In the genomic region with DNA sequence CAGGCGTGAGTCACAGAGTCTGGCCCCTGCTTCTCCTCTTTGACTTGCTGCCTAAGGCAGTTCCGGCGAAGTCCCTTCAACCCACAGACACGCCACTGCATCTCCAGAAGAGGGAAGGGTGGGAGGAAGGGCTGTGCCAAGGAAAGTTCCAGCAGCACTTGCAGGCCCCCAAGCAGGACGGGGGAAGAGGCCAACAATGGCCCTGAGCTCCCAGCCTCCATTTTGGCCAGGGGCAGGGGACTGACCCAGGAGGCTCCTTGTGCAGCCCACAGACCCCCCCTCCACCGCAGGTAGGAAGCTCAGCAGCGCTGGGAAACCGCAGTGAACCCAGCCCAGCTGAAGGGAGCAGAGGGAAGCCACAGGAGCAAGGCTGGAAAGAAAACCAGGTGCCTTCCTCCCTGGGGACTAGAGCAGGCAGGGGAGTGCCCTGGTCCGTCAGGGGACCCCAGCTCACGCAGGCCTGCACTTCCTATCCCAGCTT, we compare ENCODE assay signal across 10 cellular contexts. TPM values are rescaled to one million over a fixed set of nuclear protein-coding genes. Genes with fewer than 3 reads are reported as not detected.
DNase-seq lines count a peak whose midpoint lies in the region; ATAC-seq and TF ChIP-seq lines count a peak whose summit lies in the region.
"Had no signal": no experiment of that assay in that cellular context is flagged by ENCODE, and none has a peak within 500 bp of the region (broad histone marks: within the 10 kb centered on the region; RNA-seq: fewer than 3 reads in every experiment).

No MANE protein-coding gene starts in this region.

- peaks cover 10 to 74% of the 10 kb centered on the region in 2 experiments for H3K4me1 ChIP-seq in SK-N-SH (ENCODE audit: control insufficient read depth in 1 of 2, insufficient read depth in 2 of 2, low read depth in 1 of 2, low read length in 1 of 2)
- peaks cover 15% of the 10 kb centered on the region for H3K4me1 ChIP-seq in smooth muscle cell (ENCODE audit: low read depth)

- H3K27ac Mint-ChIP-seq in T-helper 2 cell treated with Interferon-gamma antibody and Interleukin-4, amounts not matched to agents 5 μg/mL and 100 μg/mL, for 36 hours, result peak overlapping the region; percentile 89

- H4K20me1 ChIP-seq in SK-N-SH (ENCODE audit: insufficient read depth) (0 out of 2 replicates have a peak, but pooled peaks cover 18% of the 10 kb centered on the region), smooth muscle cell (ENCODE audit: low read depth) (peaks cover 78% of the 10 kb centered on the region)

- H3K9ac ChIP-seq in SK-N-SH, result no peak overlapping the region
- peak overlapping the region; percentile 57 for H3K9ac ChIP-seq in smooth muscle cell (ENCODE audit: low read depth)

- no peak for DNase-seq in SK-N-SH
- DNase-seq in T-helper 2 cell treated with Interferon-gamma antibody and Interleukin-4, amounts not matched to agents 5 μg/mL and 100 μg/mL, for 36 hours (ENCODE audit: low spot score), result peak; percentile 23
- DNase-seq in fibroblast of pulmonary artery (ENCODE audit: low read depth), result peak; percentile 41
- no peak for DNase-seq in smooth muscle cell (lab: John Stamatoyannopoulos, UW; ENCODE audit: unreplicated experiment)
- no peak for DNase-seq in NAMALWA (ENCODE audit: low spot score)
- no peak for DNase-seq in hypothalamus (lab: John Stamatoyannopoulos, UW)
- DNase-seq: NCI-H1930 had no signal

- ATAC-seq in SK-N-SH treated with all-trans-retinoic acid at 6 μM for 48 hours (no peak), HG03565 (IDR thresholded peaks at IDR 0.05; ENCODE audit: unreplicated experiment) (no peak)

- peak overlapping the region; percentile 69 to 79; a peak in 3 of 4 replicates for H3K27ac ChIP-seq in SK-N-SH (ENCODE audit: low read depth in 2 of 2, low read length in 1 of 2)
- peak overlapping the region; percentile 76 for H3K27ac ChIP-seq in smooth muscle cell (ENCODE audit: low read depth)

- no peak for TF ChIP-seq EP300 in SK-N-SH (IDR thresholded peaks at IDR 0.05; ENCODE audit: borderline replicate concordance in 1 of 2, low read depth in 1 of 2, low read length in 1 of 2)

- peaks cover 4% of the 10 kb centered on the region for H3F3A ChIP-seq in SK-N-SH (replicated peaks; ENCODE audit: insufficient read depth)
- H3F3A ChIP-seq in smooth muscle cell (ENCODE audit: low read depth), result peaks cover 6% of the 10 kb centered on the region

- CTCF ChIA-PET in SK-N-SH (lab: Yijun Ruan, JAX), result interaction anchor here (0.8 to 11.1 kb wide), 23 partner anchors 7 to 120 kb away, joined by 3 to 123 read pairs (median 5); partner anchors contain the start of gene ACOT7

- 100% methylated on average over 1 of the region's 10 CpGs for WGBS in SK-N-SH (ENCODE audit: low lambda C conversion rate)
- 47% methylated on average over 10 of the region's 10 CpGs for WGBS in smooth muscle cell (ENCODE audit: low lambda C conversion rate)

- H3K4me2 ChIP-seq in SK-N-SH (no peak overlapping the region), smooth muscle cell (peak overlapping the region; percentile 72)

- H3K4me3 Mint-ChIP-seq in T-helper 2 cell treated with Interferon-gamma antibody and Interleukin-4, amounts not matched to agents 5 μg/mL and 100 μg/mL, for 36 hours, result peak overlapping the region; percentile 81

- H3K4me1 Mint-ChIP-seq in T-helper 2 cell treated with Interferon-gamma antibody and Interleukin-4, amounts not matched to agents 5 μg/mL and 100 μg/mL, for 36 hours (ENCODE audit: low read depth), result peaks cover 32% of the 10 kb centered on the region

- POLR2A ChIA-PET in SK-N-SH (lab: Yijun Ruan, JAX), result interaction anchor here (1.2 kb wide), 2 partner anchors 8 to 9 kb away, joined by 3 read pairs; no protein-coding TSS in a partner anchor

- no peak for TF ChIP-seq CTCF in SK-N-SH (IDR thresholded peaks at IDR 0.05)
- no peak for TF ChIP-seq CTCF in fibroblast of pulmonary artery (IDR thresholded peaks at IDR 0.05; ENCODE audit: low read length, missing control alignments)
- TF ChIP-seq CTCF in smooth muscle cell (IDR thresholded peaks at IDR 0.05; ENCODE audit: borderline replicate concordance, insufficient read depth, poor library complexity, severe bottlenecking), result no peak

- H3K27me3 ChIP-seq in SK-N-SH (ENCODE audit: insufficient read depth) (no peaks in the 10 kb centered on the region), smooth muscle cell (ENCODE audit: low read depth) (no peaks in the 10 kb centered on the region)

- no peak overlapping the region for H2AFZ ChIP-seq in SK-N-SH (ENCODE audit: low read depth)
- H2AFZ ChIP-seq in smooth muscle cell (ENCODE audit: low read depth), result no peak overlapping the region

- H3K9me3 ChIP-seq in SK-N-SH, result no peaks in the 10 kb centered on the region
- H3K9me3 ChIP-seq in smooth muscle cell (replicated peaks; ENCODE audit: low read depth), result no peaks in the 10 kb centered on the region

- H3K36me3 ChIP-seq in SK-N-SH (replicated peaks in 1 of 2; ENCODE audit: control insufficient read depth in 1 of 2, insufficient read depth in 2 of 2, low read length in 1 of 2) (no peaks in the 10 kb centered on the region), smooth muscle cell (ENCODE audit: low read depth) (no peaks in the 10 kb centered on the region)

- no peak for TF ChIP-seq RAD21 in SK-N-SH (IDR thresholded peaks at IDR 0.05; ENCODE audit: low read length)

- no peaks in the 10 kb centered on the region for H3K27me3 Mint-ChIP-seq in T-helper 2 cell treated with Interferon-gamma antibody and Interleukin-4, amounts not matched to agents 5 μg/mL and 100 μg/mL, for 36 hours (ENCODE audit: low read depth)

- H3K4me3 ChIP-seq in SK-N-SH (ENCODE audit: low read depth in 2 of 2, low read length in 1 of 2) (no peak overlapping the region), fibroblast of pulmonary artery (replicated peaks; ENCODE audit: low read depth, low read length) (no peak overlapping the region), smooth muscle cell (no peak overlapping the region)

- no peaks in the 10 kb centered on the region for H3K36me3 Mint-ChIP-seq in T-helper 2 cell treated with Interferon-gamma antibody and Interleukin-4, amounts not matched to agents 5 μg/mL and 100 μg/mL, for 36 hours (ENCODE audit: low read depth)

- H3K9me3 Mint-ChIP-seq in T-helper 2 cell treated with Interferon-gamma antibody and Interleukin-4, amounts not matched to agents 5 μg/mL and 100 μg/mL, for 36 hours, result no peaks in the 10 kb centered on the region
- H3K9me3 Mint-ChIP-seq: T-helper 1 cell treated with Interleukin-12 subunit alpha and Interleukin-12 subunit beta and Interleukin-4 antibody, amounts not matched to agents 30 μg/mL and 1 μg/mL, for 36 hours had no signal

- no peaks in the 10 kb centered on the region for H3K9me2 ChIP-seq in SK-N-SH

- peaks cover 59% of the 10 kb centered on the region; the same call in 1 of the 2 replicates for H3K79me2 ChIP-seq in SK-N-SH (ENCODE audit: insufficient read depth)
- no peaks in the 10 kb centered on the region for H3K79me2 ChIP-seq in smooth muscle cell (ENCODE audit: low read depth)

TF ChIP-seq in SK-N-SH, 30 proteins besides CTCF, POLR2A, EP300 and RAD21 (continues in another document):
- TF ChIP-seq TCF12 (IDR thresholded peaks at IDR 0.05), result no peak

TF ChIP-seq in SK-N-SH treated with all-trans-retinoic acid at 6 μM for 48 hours, 23 proteins besides CTCF, POLR2A, EP300 and RAD21:
- TF ChIP-seq, protein P1, sequence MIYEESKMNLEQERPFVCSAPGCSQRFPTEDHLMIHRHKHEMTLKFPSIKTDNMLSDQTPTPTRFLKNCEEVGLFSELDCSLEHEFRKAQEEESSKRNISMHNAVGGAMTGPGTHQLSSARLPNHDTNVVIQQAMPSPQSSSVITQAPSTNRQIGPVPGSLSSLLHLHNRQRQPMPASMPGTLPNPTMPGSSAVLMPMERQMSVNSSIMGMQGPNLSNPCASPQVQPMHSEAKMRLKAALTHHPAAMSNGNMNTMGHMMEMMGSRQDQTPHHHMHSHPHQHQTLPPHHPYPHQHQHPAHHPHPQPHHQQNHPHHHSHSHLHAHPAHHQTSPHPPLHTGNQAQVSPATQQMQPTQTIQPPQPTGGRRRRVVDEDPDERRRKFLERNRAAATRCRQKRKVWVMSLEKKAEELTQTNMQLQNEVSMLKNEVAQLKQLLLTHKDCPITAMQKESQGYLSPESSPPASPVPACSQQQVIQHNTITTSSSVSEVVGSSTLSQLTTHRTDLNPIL (CRISPR knock-in tag; IDR thresholded peaks at IDR 0.05; ENCODE audit: low read depth), result no peak
- TF ChIP-seq ZNF70 (CRISPR knock-in tag; IDR thresholded peaks at IDR 0.05) (no peak), SNAI2 (CRISPR knock-in tag; IDR thresholded peaks at IDR 0.05) (no peak), CSDC2 (CRISPR knock-in tag; IDR thresholded peaks at IDR 0.05) (no peak)
- TF ChIP-seq, protein P2, sequence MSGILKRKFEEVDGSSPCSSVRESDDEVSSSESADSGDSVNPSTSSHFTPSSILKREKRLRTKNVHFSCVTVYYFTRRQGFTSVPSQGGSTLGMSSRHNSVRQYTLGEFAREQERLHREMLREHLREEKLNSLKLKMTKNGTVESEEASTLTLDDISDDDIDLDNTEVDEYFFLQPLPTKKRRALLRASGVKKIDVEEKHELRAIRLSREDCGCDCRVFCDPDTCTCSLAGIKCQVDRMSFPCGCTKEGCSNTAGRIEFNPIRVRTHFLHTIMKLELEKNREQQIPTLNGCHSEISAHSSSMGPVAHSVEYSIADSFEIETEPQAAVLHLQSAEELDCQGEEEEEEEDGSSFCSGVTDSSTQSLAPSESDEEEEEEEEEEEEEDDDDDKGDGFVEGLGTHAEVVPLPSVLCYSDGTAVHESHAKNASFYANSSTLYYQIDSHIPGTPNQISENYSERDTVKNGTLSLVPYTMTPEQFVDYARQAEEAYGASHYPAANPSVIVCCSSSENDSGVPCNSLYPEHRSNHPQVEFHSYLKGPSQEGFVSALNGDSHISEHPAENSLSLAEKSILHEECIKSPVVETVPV (CRISPR knock-in tag; IDR thresholded peaks at IDR 0.05), result no peak
- TF ChIP-seq, protein P3, sequence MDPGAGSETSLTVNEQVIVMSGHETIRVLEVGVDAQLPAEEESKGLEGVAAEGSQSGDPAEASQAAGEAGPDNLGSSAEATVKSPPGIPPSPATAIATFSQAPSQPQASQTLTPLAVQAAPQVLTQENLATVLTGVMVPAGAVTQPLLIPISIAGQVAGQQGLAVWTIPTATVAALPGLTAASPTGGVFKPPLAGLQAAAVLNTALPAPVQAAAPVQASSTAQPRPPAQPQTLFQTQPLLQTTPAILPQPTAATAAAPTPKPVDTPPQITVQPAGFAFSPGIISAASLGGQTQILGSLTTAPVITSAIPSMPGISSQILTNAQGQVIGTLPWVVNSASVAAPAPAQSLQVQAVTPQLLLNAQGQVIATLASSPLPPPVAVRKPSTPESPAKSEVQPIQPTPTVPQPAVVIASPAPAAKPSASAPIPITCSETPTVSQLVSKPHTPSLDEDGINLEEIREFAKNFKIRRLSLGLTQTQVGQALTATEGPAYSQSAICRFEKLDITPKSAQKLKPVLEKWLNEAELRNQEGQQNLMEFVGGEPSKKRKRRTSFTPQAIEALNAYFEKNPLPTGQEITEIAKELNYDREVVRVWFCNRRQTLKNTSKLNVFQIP (CRISPR knock-in tag; IDR thresholded peaks at IDR 0.05; ENCODE audit: borderline replicate concordance, low read depth), result no peak
TF ChIP-seq in SK-N-SH treated with all-trans-retinoic acid at 6 μM for 48 hours: peak in this region for 0.

RNA-seq across cellular contexts. Expression of gene ACOT7, which starts 35.4 kb away (rescaled TPM):
- polyA plus RNA-seq in SK-N-SH (2012; rRNA removed) (225 and 289 TPM in 2 replicates), smooth muscle cell (53.6 and 53.8 TPM in 2 replicates)
- 134 and 197 TPM in 2 replicates for polyA plus RNA-seq in SK-N-SH (2012; cell fraction: cytosol; rRNA removed)
- polyA plus RNA-seq in SK-N-SH (2012; cell fraction: nucleus; rRNA removed), result 168 and 199 TPM in 2 replicates
- total RNA-seq in smooth muscle cell, result 16.4 and 19.5 TPM in 2 replicates

Comparison
In these comparisons a context has a peak if more than half of its experiments do, and no peak if none do; other contexts are left out.
1. DNase-seq: peak in T-helper 2 cell treated with Interferon-gamma antibody and Interleukin-4, amounts not matched to agents 5 μg/mL and 100 μg/mL, for 36 hours (single experiment) and fibroblast of pulmonary artery (single experiment); none in SK-N-SH (single experiment), smooth muscle cell (single experiment), NAMALWA (single experiment) and hypothalamus (0 of 51).